Comparison of ENCODE assay signal across 1 cellular context in genomic region chr17:34620458-34620857, GRCh38.
A peak's percentile ranks its signal among the peaks of the same experiment; 100 is the strongest.
TF ChIP-seq lines count a peak whose summit lies in the region.

No MANE protein-coding gene starts in this region.

TF ChIP-seq in K562, 482 proteins besides CTCF, POLR2A, EP300 and RAD21 (continued from another document):
- peak; percentile 15 for TF ChIP-seq ZFP36 (IDR thresholded peaks at IDR 0.05; ENCODE audit: low read depth, low read length, partially characterized antibody)
